ENCODE assay signal across 1 cellular context in the genomic region with DNA sequence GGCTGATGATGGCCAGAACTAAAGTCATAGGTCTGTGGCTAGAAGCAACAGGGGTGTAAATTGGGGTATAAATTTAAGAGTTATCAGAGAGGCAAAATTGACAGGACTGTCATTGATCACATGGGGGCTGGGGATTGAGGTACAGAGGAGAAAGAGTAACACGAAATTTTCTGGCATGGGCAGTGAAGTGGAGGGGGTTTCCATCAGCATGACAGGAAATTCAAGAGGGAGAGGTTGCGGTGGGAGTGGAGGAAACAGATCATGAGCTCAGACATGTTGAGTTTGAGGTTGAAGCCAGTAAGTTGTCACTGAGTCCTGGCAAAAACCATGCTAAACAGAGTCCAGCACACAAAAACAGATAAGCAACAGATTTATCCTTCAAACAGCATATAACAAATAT.
TF ChIP-seq lines count a peak whose summit lies in the region.

No MANE protein-coding gene starts in this region.

TF ChIP-seq in GM23338, 12 proteins besides CTCF, POLR2A, EP300 and RAD21 (continued from another document):
- TF ChIP-seq, protein P1, sequence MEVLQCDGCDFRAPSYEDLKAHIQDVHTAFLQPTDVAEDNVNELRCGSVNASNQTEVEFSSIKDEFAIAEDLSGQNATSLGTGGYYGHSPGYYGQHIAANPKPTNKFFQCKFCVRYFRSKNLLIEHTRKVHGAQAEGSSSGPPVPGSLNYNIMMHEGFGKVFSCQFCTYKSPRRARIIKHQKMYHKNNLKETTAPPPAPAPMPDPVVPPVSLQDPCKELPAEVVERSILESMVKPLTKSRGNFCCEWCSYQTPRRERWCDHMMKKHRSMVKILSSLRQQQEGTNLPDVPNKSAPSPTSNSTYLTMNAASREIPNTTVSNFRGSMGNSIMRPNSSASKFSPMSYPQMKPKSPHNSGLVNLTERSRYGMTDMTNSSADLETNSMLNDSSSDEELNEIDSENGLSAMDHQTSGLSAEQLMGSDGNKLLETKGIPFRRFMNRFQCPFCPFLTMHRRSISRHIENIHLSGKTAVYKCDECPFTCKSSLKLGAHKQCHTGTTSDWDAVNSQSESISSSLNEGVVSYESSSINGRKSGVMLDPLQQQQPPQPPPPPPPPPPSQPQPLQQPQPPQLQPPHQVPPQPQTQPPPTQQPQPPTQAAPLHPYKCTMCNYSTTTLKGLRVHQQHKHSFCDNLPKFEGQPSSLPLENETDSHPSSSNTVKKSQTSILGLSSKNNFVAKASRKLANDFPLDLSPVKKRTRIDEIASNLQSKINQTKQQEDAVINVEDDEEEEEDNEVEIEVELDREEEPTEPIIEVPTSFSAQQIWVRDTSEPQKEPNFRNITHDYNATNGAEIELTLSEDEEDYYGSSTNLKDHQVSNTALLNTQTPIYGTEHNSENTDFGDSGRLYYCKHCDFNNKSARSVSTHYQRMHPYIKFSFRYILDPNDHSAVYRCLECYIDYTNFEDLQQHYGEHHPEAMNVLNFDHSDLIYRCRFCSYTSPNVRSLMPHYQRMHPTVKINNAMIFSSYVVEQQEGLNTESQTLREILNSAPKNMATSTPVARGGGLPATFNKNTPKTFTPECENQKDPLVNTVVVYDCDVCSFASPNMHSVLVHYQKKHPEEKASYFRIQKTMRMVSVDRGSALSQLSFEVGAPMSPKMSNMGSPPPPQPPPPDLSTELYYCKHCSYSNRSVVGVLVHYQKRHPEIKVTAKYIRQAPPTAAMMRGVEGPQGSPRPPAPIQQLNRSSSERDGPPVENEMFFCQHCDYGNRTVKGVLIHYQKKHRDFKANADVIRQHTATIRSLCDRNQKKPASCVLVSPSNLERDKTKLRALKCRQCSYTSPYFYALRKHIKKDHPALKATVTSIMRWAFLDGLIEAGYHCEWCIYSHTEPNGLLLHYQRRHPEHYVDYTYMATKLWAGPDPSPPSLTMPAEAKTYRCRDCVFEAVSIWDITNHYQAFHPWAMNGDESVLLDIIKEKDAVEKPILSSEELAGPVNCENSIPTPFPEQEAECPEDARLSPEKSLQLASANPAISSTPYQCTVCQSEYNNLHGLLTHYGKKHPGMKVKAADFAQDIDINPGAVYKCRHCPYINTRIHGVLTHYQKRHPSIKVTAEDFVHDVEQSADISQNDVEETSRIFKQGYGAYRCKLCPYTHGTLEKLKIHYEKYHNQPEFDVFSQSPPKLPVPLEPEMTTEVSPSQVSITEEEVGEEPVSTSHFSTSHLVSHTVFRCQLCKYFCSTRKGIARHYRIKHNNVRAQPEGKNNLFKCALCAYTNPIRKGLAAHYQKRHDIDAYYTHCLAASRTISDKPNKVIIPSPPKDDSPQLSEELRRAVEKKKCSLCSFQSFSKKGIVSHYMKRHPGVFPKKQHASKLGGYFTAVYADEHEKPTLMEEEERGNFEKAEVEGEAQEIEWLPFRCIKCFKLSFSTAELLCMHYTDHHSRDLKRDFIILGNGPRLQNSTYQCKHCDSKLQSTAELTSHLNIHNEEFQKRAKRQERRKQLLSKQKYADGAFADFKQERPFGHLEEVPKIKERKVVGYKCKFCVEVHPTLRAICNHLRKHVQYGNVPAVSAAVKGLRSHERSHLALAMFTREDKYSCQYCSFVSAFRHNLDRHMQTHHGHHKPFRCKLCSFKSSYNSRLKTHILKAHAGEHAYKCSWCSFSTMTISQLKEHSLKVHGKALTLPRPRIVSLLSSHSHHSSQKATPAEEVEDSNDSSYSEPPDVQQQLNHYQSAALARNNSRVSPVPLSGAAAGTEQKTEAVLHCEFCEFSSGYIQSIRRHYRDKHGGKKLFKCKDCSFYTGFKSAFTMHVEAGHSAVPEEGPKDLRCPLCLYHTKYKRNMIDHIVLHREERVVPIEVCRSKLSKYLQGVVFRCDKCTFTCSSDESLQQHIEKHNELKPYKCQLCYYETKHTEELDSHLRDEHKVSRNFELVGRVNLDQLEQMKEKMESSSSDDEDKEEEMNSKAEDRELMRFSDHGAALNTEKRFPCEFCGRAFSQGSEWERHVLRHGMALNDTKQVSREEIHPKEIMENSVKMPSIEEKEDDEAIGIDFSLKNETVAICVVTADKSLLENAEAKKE (CRISPR knock-in tag; IDR thresholded peaks at IDR 0.05): no peak
- no peak for TF ChIP-seq JUNB (IDR thresholded peaks at IDR 0.05; ENCODE audit: unreplicated experiment)
- TF ChIP-seq STAT1 (IDR thresholded peaks at IDR 0.05; ENCODE audit: unreplicated experiment): no peak
- TF ChIP-seq CREB1 (CRISPR knock-in tag; IDR thresholded peaks at IDR 0.05; ENCODE audit: low read depth): no peak
- TF ChIP-seq, protein P2, sequence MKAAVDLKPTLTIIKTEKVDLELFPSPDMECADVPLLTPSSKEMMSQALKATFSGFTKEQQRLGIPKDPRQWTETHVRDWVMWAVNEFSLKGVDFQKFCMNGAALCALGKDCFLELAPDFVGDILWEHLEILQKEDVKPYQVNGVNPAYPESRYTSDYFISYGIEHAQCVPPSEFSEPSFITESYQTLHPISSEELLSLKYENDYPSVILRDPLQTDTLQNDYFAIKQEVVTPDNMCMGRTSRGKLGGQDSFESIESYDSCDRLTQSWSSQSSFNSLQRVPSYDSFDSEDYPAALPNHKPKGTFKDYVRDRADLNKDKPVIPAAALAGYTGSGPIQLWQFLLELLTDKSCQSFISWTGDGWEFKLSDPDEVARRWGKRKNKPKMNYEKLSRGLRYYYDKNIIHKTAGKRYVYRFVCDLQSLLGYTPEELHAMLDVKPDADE (IDR thresholded peaks at IDR 0.05): no peak
